Comparison of ENCODE assay signal across 12 cellular contexts in genomic region chr2:136072616-136073015, GRCh38. TPM values are rescaled to one million over a fixed set of nuclear protein-coding genes. Genes with fewer than 3 reads are reported as not detected.
DNase-seq lines count a peak whose midpoint lies in the region; TF ChIP-seq lines count a peak whose summit lies in the region.
"Had no signal": no experiment of that assay in that cellular context is flagged by ENCODE, and none has a peak within 500 bp of the region (broad histone marks: within the 10 kb centered on the region; RNA-seq: fewer than 3 reads in every experiment).

No MANE protein-coding gene starts in this region.

- TF ChIP-seq CTCF in LNCaP clone FGC (IDR thresholded peaks at IDR 0.05; ENCODE audit: control insufficient read depth, extremely low read depth, insufficient read depth) (no peak), coronary artery (IDR thresholded peaks at IDR 0.05) (no peak)

- H3K27ac ChIP-seq in coronary artery: no peak overlapping the region
- H3K27ac ChIP-seq: A549 had no signal

- H3K4me3 ChIP-seq in LNCaP clone FGC (ENCODE audit: low read depth, low read length) (no peak overlapping the region), coronary artery (no peak overlapping the region)
- H3K4me3 ChIP-seq: A549, HAP-1 had no signal

- peak; percentile 18 for DNase-seq in DMS79 (lab: John Stamatoyannopoulos, UW)
- peak; percentile 4 for DNase-seq in LNCaP clone FGC (ENCODE audit: low read depth)
- DNase-seq in kidney tubule cell (ENCODE audit: low spot score): peak; percentile 50
- no peak for DNase-seq in HT-29 (ENCODE audit: low spot score)
- no peak for DNase-seq in NCI-H510A (lab: John Stamatoyannopoulos, UW)
- DNase-seq in coronary artery (ENCODE audit: low spot score): no peak
- DNase-seq in DMS53 treated with DMSO at 0.1 percent for 48 hours (lab: John Stamatoyannopoulos, UW; ENCODE audit: unreplicated experiment): no peak
- DNase-seq: CD4-positive, CD25-positive, alpha-beta regulatory T cell; DMS53; GF-D8 had no signal

RNA-seq across cellular contexts. Expression of gene CXCR4, which starts 45.3 kb away (rescaled TPM):
- total RNA-seq in HT-29 (2014; rRNA removed; shearing (Covaris generic)): 4.9 and 5.4 TPM in 2 replicates

Comparison
In these comparisons a context has a peak if more than half of its experiments do, and no peak if none do; other contexts are left out.
1. DNase-seq: peak in DMS79 (single experiment), LNCaP clone FGC (single experiment) and kidney tubule cell (single experiment); none in HT-29 (single experiment), NCI-H510A (single experiment), coronary artery (single experiment) and DMS53 treated with DMSO at 0.1 percent for 48 hours (single experiment).